In the genomic region with DNA sequence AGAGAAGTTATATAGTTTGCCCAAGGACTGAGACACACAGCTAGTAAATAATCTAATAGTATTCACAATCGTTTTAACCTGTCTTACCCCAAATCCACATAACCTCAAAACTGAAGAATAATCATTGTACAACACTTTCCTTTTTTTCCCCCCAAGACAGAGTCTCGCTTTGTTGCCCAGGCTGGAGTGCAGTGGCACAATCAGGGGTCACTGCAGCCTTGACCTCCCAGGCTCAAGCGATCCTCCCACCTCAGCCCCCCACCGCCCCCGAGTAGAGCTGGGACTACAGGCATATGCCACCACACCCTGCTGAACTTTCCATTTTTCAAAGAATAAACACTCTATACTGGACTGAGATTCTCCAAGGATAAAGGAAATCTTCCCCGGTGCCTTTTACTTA, we compare ENCODE assay signal across 19 cellular contexts. TPM values are rescaled to one million over a fixed set of nuclear protein-coding genes. Genes with fewer than 3 reads are reported as not detected.
DNase-seq lines count a peak whose midpoint lies in the region; ATAC-seq and TF ChIP-seq lines count a peak whose summit lies in the region.
"Had no signal": no experiment of that assay in that cellular context is flagged by ENCODE, and none has a peak within 500 bp of the region (broad histone marks: within the 10 kb centered on the region; RNA-seq: fewer than 3 reads in every experiment).

No MANE protein-coding gene starts in this region.

- peaks cover 27% of the 10 kb centered on the region for H3K36me3 Mint-ChIP-seq in activated CD4-positive, alpha-beta T cell treated with anti-CD3 and anti-CD28 coated beads for 36 hours (ENCODE audit: low read depth)
- H3K36me3 Mint-ChIP-seq in chondrocyte (ENCODE audit: low read depth), result peaks cover 5% of the 10 kb centered on the region

- no peak for DNase-seq in activated CD4-positive, alpha-beta T cell treated with anti-CD3 and anti-CD28 coated beads for 36 hours
- DNase-seq in activated CD4-positive, alpha-beta T cell treated with anti-CD3 and anti-CD28 coated beads, Interleukin-2, amount 50 U/mL, for 48 hours, result no peak
- DNase-seq in chondrocyte (ENCODE audit: low spot score) (no peak), prostate gland (ENCODE audit: low spot score) (no peak), caudate nucleus (lab: John Stamatoyannopoulos, UW) (no peak), NCI-H1105 (lab: John Stamatoyannopoulos, UW) (no peak)
- DNase-seq: AML-193, Caco-2, DMS153, NCI-H1694 treated with DMSO at 0.1 percent for 48 hours, NCI-H2227 treated with DMSO at 0.1 percent for 48 hours, NCI-H524, PC-9, SJCRH30 had no signal

- H3K27ac Mint-ChIP-seq in activated CD4-positive, alpha-beta T cell treated with anti-CD3 and anti-CD28 coated beads for 36 hours, result peak overlapping the region; percentile 52
- peak overlapping the region; percentile 14 for H3K27ac Mint-ChIP-seq in chondrocyte (ENCODE audit: unreplicated experiment)

- CTCF ChIA-PET in activated CD4-positive, alpha-beta T cell treated with anti-CD3 and anti-CD28 coated beads for 36 hours (lab: Charles Lee), result interaction anchor here (0.6 kb wide), 2 partner anchors 23 to 36 kb away, joined by 3 read pairs; no protein-coding TSS in a partner anchor
- CTCF ChIA-PET in HEK293 (lab: Yijun Ruan, JAX), result interaction anchor here (0.6 to 2.0 kb wide), 2 partner anchors 10 to 274 kb away, joined by 3 to 4 read pairs; no protein-coding TSS in a partner anchor

- H3K4me1 ChIP-seq in HEK293 (ENCODE audit: control insufficient read depth, insufficient read depth, low read length), result peaks cover 5% of the 10 kb centered on the region; the same call in 1 of the 2 replicates
- peaks cover 50% of the 10 kb centered on the region for H3K4me1 ChIP-seq in prostate gland (replicated peaks)

- intact Hi-C loops in activated CD4-positive, alpha-beta T cell treated with anti-CD3 and anti-CD28 coated beads for 36 hours (cut with DNase I, micrococcal nuclease), result no loop called here
- intact Hi-C loops in prostate gland (cut with DNase I), result no loop called here

- peaks cover 24% of the 10 kb centered on the region for H3K4me1 Mint-ChIP-seq in activated CD4-positive, alpha-beta T cell treated with anti-CD3 and anti-CD28 coated beads for 36 hours
- H3K4me1 Mint-ChIP-seq in chondrocyte (ENCODE audit: low read depth), result peaks cover 57% of the 10 kb centered on the region

- H3K27ac ChIP-seq in HEK293 (ENCODE audit: extremely low read depth, low read depth, low read length), result no peak overlapping the region
- peak overlapping the region; percentile 53 to 73 for H3K27ac ChIP-seq in prostate gland
- H3K27ac ChIP-seq in caudate nucleus (ENCODE audit: low read depth, low read length), result no peak overlapping the region
- H3K27ac ChIP-seq: 22Rv1, SJCRH30 had no signal

- H3K9me3 ChIP-seq in HEK293 (ENCODE audit: control insufficient read depth, insufficient read depth, low read depth, low read length) (no peaks in the 10 kb centered on the region), prostate gland (no peaks in the 10 kb centered on the region)
- H3K9me3 ChIP-seq: Caco-2, SJCRH30 had no signal

- H3K36me3 ChIP-seq in HEK293 (ENCODE audit: control insufficient read depth in 2 of 2, insufficient read depth in 1 of 2, low read length in 2 of 2), result peaks cover 0 to 20% of the 10 kb centered on the region in 2 experiments; a peak in 2 of 3 replicates
- H3K36me3 ChIP-seq in prostate gland, result no peaks in the 10 kb centered on the region

- no peak overlapping the region for H3K4me3 Mint-ChIP-seq in activated CD4-positive, alpha-beta T cell treated with anti-CD3 and anti-CD28 coated beads for 36 hours
- H3K4me3 Mint-ChIP-seq in chondrocyte (ENCODE audit: unreplicated experiment), result no peak overlapping the region

- TF ChIP-seq CTCF in HEK293 (tag by site-specific recombination; IDR thresholded peaks at IDR 0.05), result no peak
- no peak for TF ChIP-seq CTCF in chondrocyte (IDR thresholded peaks at IDR 0.05)
- no peak for TF ChIP-seq CTCF in prostate gland (IDR thresholded peaks at IDR 0.05)

- TF ChIP-seq POLR2A in prostate gland (IDR thresholded peaks at IDR 0.05), result no peak

- no peaks in the 10 kb centered on the region for H3K9me3 Mint-ChIP-seq in activated CD4-positive, alpha-beta T cell treated with anti-CD3 and anti-CD28 coated beads for 36 hours (ENCODE audit: low read depth)
- no peaks in the 10 kb centered on the region for H3K9me3 Mint-ChIP-seq in chondrocyte (ENCODE audit: low read depth)

- H3K27me3 ChIP-seq in prostate gland (replicated peaks; ENCODE audit: insufficient read depth), result no peaks in the 10 kb centered on the region
- H3K27me3 ChIP-seq: SJCRH30 had no signal

- H3K4me3 ChIP-seq in HEK293 (ENCODE audit: low read depth, low read length) (no peak overlapping the region), prostate gland (no peak overlapping the region)
- H3K4me3 ChIP-seq: GM12878, PC-9, SJCRH30 had no signal

- POLR2A ChIA-PET in activated CD4-positive, alpha-beta T cell treated with anti-CD3 and anti-CD28 coated beads for 36 hours (lab: Charles Lee), result no interaction called here
- POLR2A ChIA-PET in HEK293 (lab: Yijun Ruan, JAX), result no interaction called here

- no peaks in the 10 kb centered on the region for H3K27me3 Mint-ChIP-seq in activated CD4-positive, alpha-beta T cell treated with anti-CD3 and anti-CD28 coated beads for 36 hours
- H3K27me3 Mint-ChIP-seq in chondrocyte (ENCODE audit: low read depth), result no peaks in the 10 kb centered on the region

- 73% methylated on average over 6 of the region's 6 CpGs for WGBS in prostate gland

- no peak for ATAC-seq in activated CD4-positive, alpha-beta T cell treated with anti-CD3 and anti-CD28 coated beads for 36 hours
- ATAC-seq in GM21367 (IDR thresholded peaks at IDR 0.05; ENCODE audit: unreplicated experiment), result no peak
- ATAC-seq: GM12878 had no signal

TF ChIP-seq in HEK293, 187 proteins besides CTCF, POLR2A, EP300 and RAD21:
- no peak for TF ChIP-seq ZBTB1 (tag by site-specific recombination; IDR thresholded peaks at IDR 0.05)
- TF ChIP-seq EGR2 (tag by site-specific recombination; IDR thresholded peaks at IDR 0.05; ENCODE audit: low read depth), result 0 out of 2 replicates have a peak, but pooled peaks have one; percentile 17

RNA-seq across cellular contexts. Expression of a gene that starts 28.7 kb away (rescaled TPM):
- 10 to 100 TPM; 10.5 to 10.7 TPM for total RNA-seq in activated CD4-positive, alpha-beta T cell treated with anti-CD3 and anti-CD28 coated beads for 36 hours
- total RNA-seq in chondrocyte, result 158 to 249 TPM (median 159 TPM) in 3 replicates
- 100 to 1,000 TPM; 268 to 514 TPM for total RNA-seq in prostate gland

RNA-seq across cellular contexts. Expression of a gene that starts 49.2 kb away (rescaled TPM):
- total RNA-seq in activated CD4-positive, alpha-beta T cell treated with anti-CD3 and anti-CD28 coated beads for 36 hours, result 1 to 10 TPM; 1.1 to 1.6 TPM
- total RNA-seq in chondrocyte (not detected in 3 replicates), prostate gland (not detected)
- total RNA-seq: Caco-2, Daoy, PC-9, SJCRH30 had no signal

Comparison
In these comparisons a context has a peak if more than half of its experiments do, and no peak if none do; other contexts are left out.
1. H3K27ac ChIP-seq: peak in prostate gland (2 of 2); none in HEK293 (single experiment) and caudate nucleus (single experiment).
2. RNA of a gene that starts 28.7 kb away (total RNA-seq): 268 to 514 TPM in prostate gland and 158 to 249 TPM in chondrocyte; 10.5 to 10.7 TPM in activated CD4-positive, alpha-beta T cell treated with anti-CD3 and anti-CD28 coated beads for 36 hours; every median in the first group is over 10 times any median in the second.